29 cellular contexts compared by ENCODE assay signal in genomic region chr3:126398423-126399347, GRCh38. TPM values are rescaled to one million over a fixed set of nuclear protein-coding genes. Genes with fewer than 3 reads are reported as not detected.
A peak's percentile ranks its signal among the peaks of the same experiment; 100 is the strongest.
DNase-seq lines count a peak whose midpoint lies in the region; ATAC-seq and TF ChIP-seq lines count a peak whose summit lies in the region.
"Had no signal": no experiment of that assay in that cellular context is flagged by ENCODE, and none has a peak within 500 bp of the region (broad histone marks: within the 10 kb centered on the region; RNA-seq: fewer than 3 reads in every experiment).

No MANE protein-coding gene starts in this region.

- H3K9me3 ChIP-seq in MM.1S (replicated peaks; ENCODE audit: insufficient read depth, low read length) (no peaks in the 10 kb centered on the region), spleen (peaks cover 0 to 21% (median 9%) of the 10 kb centered on the region in 8 donors)
- H3K9me3 ChIP-seq: left ventricle myocardium inferior, right atrium auricular region, SJCRH30, tibial artery had no signal

- H3K4me2 ChIP-seq in MM.1S (ENCODE audit: low read depth, low read length), result peak overlapping the region; percentile 46
- H3K4me2 ChIP-seq: GM23338 had no signal

- no peak overlapping the region for H3K27ac Mint-ChIP-seq in activated T-helper 17 cell treated with anti-CD3 and anti-CD28 coated beads, Interleukin-2, amount 50 U/mL, for 72 hours
- H3K27ac Mint-ChIP-seq: activated naive CD4-positive, alpha-beta T cell treated with anti-CD3 and anti-CD28 coated beads, Interleukin-2, amount 50 U/mL, for 72 hours; GM23338; HFFc6 had no signal

- H3K27me3 Mint-ChIP-seq in activated T-helper 17 cell treated with anti-CD3 and anti-CD28 coated beads, Interleukin-2, amount 50 U/mL, for 72 hours, result peaks cover 31% of the 10 kb centered on the region

- no peaks in the 10 kb centered on the region for H4K20me1 ChIP-seq in MM.1S (ENCODE audit: insufficient read depth, low read length)
- H4K20me1 ChIP-seq: BLaER1 had no signal

- H2AFZ ChIP-seq in MM.1S (ENCODE audit: low read length), result peak overlapping the region; percentile 51
- H2AFZ ChIP-seq: GM23338 had no signal

- H3K4me1 ChIP-seq in MM.1S (ENCODE audit: low read length), result peaks cover 28% of the 10 kb centered on the region
- peaks cover 0 to 6% (median 0%) of the 10 kb centered on the region in 6 donors for H3K4me1 ChIP-seq in spleen
- H3K4me1 ChIP-seq: SJCRH30 had no signal

- intact Hi-C loops in spleen (cut with DNase I; ENCODE audit: low total_unique reads), result no loop called here

- H3K27ac ChIP-seq in MM.1S (ENCODE audit: low read length) (peak overlapping the region; percentile 84), epithelial cell of prostate (peak overlapping the region; percentile 26), spleen (no peak overlapping the region)
- H3K27ac ChIP-seq: BLaER1, left ventricle myocardium inferior, right atrium auricular region, SJCRH30, tibial artery, VCaP had no signal

- no peak for TF ChIP-seq POLR2A in spleen (IDR thresholded peaks at IDR 0.05)

- H3K9me3 Mint-ChIP-seq in activated T-helper 17 cell treated with anti-CD3 and anti-CD28 coated beads, Interleukin-2, amount 50 U/mL, for 72 hours, result no peaks in the 10 kb centered on the region
- H3K9me3 Mint-ChIP-seq: activated naive CD4-positive, alpha-beta T cell treated with anti-CD3 and anti-CD28 coated beads, Interleukin-2, amount 50 U/mL, for 72 hours; GM23338; HFFc6 had no signal

- 89 to 91% (median 90%) methylated on average over 12 to 14 of the region's 14 CpGs for WGBS in spleen, 5 donors

- no peaks in the 10 kb centered on the region for H3K79me2 ChIP-seq in MM.1S (ENCODE audit: low read length)

- DNase-seq in COLO829 (ENCODE audit: low spot score), result peak; percentile 12
- DNase-seq in MM.1S, result peak; percentile 40
- DNase-seq in epithelial cell of prostate (ENCODE audit: low read depth, low spot score), result no peak
- peak; percentile 64 for DNase-seq in spleen
- no peak for DNase-seq in activated T-cell treated with anti-CD3 and anti-CD28 coated beads, Interleukin-2, amount 50 U/mL, for 48 hours
- DNase-seq in activated CD4-positive, CD25-positive, alpha-beta regulatory T cell (lab: John Stamatoyannopoulos, UW), result no peak
- no peak for DNase-seq in medulla oblongata (ENCODE audit: extremely low spot score)
- DNase-seq: activated CD4-positive, alpha-beta T cell treated with anti-CD3 and anti-CD28 coated beads for 4 hours; DND-41; glutamatergic neuron; HFFc6; left ventricle myocardium inferior; mesendoderm; NCI-H1105 treated with DMSO at 0.1 percent for 48 hours; NCI-H187 treated with DMSO at 0.1 percent for 48 hours; NCI-H524; SJCRH30; stimulated activated CD4-positive, alpha-beta T cell treated with anti-CD3 and anti-CD28 coated beads, Interleukin-2, amount 100 ng/mL, for 24 hours; T-helper 9 cell had no signal

- no peaks in the 10 kb centered on the region for H3K9me2 ChIP-seq in MM.1S (replicated peaks; ENCODE audit: insufficient read depth, low read length)

- no peaks in the 10 kb centered on the region for H3K4me1 Mint-ChIP-seq in activated T-helper 17 cell treated with anti-CD3 and anti-CD28 coated beads, Interleukin-2, amount 50 U/mL, for 72 hours

- TF ChIP-seq CTCF in MM.1S (IDR thresholded peaks at IDR 0.05; ENCODE audit: low read length), result no peak
- no peak for TF ChIP-seq CTCF in spleen (IDR thresholded peaks at IDR 0.05 in 8 of 11, conservative IDR thresholded peaks at IDR 0.05 in 3 of 11)

- H3K36me3 Mint-ChIP-seq in activated T-helper 17 cell treated with anti-CD3 and anti-CD28 coated beads, Interleukin-2, amount 50 U/mL, for 72 hours (ENCODE audit: low read depth), result no peaks in the 10 kb centered on the region
- H3K36me3 Mint-ChIP-seq: activated naive CD4-positive, alpha-beta T cell treated with anti-CD3 and anti-CD28 coated beads, Interleukin-2, amount 50 U/mL, for 72 hours had no signal

- H3K4me3 Mint-ChIP-seq in activated T-helper 17 cell treated with anti-CD3 and anti-CD28 coated beads, Interleukin-2, amount 50 U/mL, for 72 hours, result no peak overlapping the region
- H3K4me3 Mint-ChIP-seq: GM23338, HFFc6 had no signal

- H3F3A ChIP-seq in MM.1S (ENCODE audit: insufficient read depth, low read length), result peaks cover 21% of the 10 kb centered on the region

- H3K4me3 ChIP-seq in MM.1S (ENCODE audit: low read length) (no peak overlapping the region), spleen (no peak overlapping the region)
- H3K4me3 ChIP-seq: BLaER1, GM23338, left ventricle myocardium inferior, right atrium auricular region, SJCRH30, tibial artery had no signal

- H3K27me3 ChIP-seq in MM.1S (replicated peaks; ENCODE audit: insufficient read depth, low read length) (no peaks in the 10 kb centered on the region), spleen (replicated peaks in 1 of 7) (peaks cover 0 to 41% (median 11%) of the 10 kb centered on the region in 7 donors)
- H3K27me3 ChIP-seq: BLaER1, right atrium auricular region had no signal

- H3K9ac ChIP-seq in MM.1S (ENCODE audit: low read length), result peak overlapping the region; percentile 47
- H3K9ac ChIP-seq: BLaER1 had no signal

- no peak for ATAC-seq in activated T-helper 17 cell treated with anti-CD3 and anti-CD28 coated beads, Interleukin-2, amount 50 U/mL, for 72 hours (replicated peaks)
- ATAC-seq: activated naive CD4-positive, alpha-beta T cell treated with anti-CD3 and anti-CD28 coated beads, Interleukin-2, amount 50 U/mL, for 72 hours; GM23338 had no signal

- H3K36me3 ChIP-seq in MM.1S (replicated peaks; ENCODE audit: insufficient read depth, low read length), result no peaks in the 10 kb centered on the region
- no peaks in the 10 kb centered on the region for H3K36me3 ChIP-seq in spleen
- H3K36me3 ChIP-seq: BLaER1, left ventricle myocardium inferior, right atrium auricular region, SJCRH30, tibial artery had no signal

RNA-seq across cellular contexts. Expression of gene CFAP100, which starts 4.0 kb away (rescaled TPM):
- total RNA-seq in spleen, result not detected
- polyA plus RNA-seq in spleen, result not detected
- total RNA-seq in activated T-helper 17 cell treated with anti-CD3 and anti-CD28 coated beads, Interleukin-2, amount 50 U/mL, for 72 hours, result not detected
- total RNA-seq: activated naive CD4-positive, alpha-beta T cell treated with anti-CD3 and anti-CD28 coated beads, Interleukin-2, amount 50 U/mL, for 72 hours; endothelial cell of umbilical vein; HFFc6; left ventricle myocardium inferior; M059J; myocyte; right atrium auricular region; SJCRH30 had no signal
- polyA plus RNA-seq: endothelial cell of umbilical vein, GM23338 had no signal

RNA-seq across cellular contexts. Expression of gene KLF15, which starts 41.5 kb away (rescaled TPM):
- 1 to 10 TPM in 6 of 7 donors, under 1 TPM in 1; 0.57 to 9.5 (median 4.8) TPM for total RNA-seq in spleen
- polyA plus RNA-seq in spleen, result 1 to 10 TPM in 2 of 3 donors, under 1 TPM in 1; 0.63 to 3.1 (median 2.4) TPM
- total RNA-seq in activated T-helper 17 cell treated with anti-CD3 and anti-CD28 coated beads, Interleukin-2, amount 50 U/mL, for 72 hours, result under 1 TPM in 1 of 2 donors, not detected in 1; 0.16 TPM

Comparison
In these comparisons a context has a peak if more than half of its experiments do, and no peak if none do; other contexts are left out.
1. DNase-seq: peak in COLO829 (single experiment), MM.1S (single experiment) and spleen (single experiment); none in epithelial cell of prostate (single experiment), activated T-cell treated with anti-CD3 and anti-CD28 coated beads, Interleukin-2, amount 50 U/mL, for 48 hours (0 of 2), activated CD4-positive, CD25-positive, alpha-beta regulatory T cell (0 of 4) and medulla oblongata (single experiment).
2. H3K27ac ChIP-seq: peak in MM.1S (single experiment) and epithelial cell of prostate (single experiment); none in spleen (0 of 8).